In genomic region chr4:168507178-168507577, GRCh38 we compare ENCODE assay signal across 26 cellular contexts.
"Had no signal": no experiment of that assay in that cellular context is flagged by ENCODE, and none has a peak within 500 bp of the region (broad histone marks: within the 10 kb centered on the region; RNA-seq: fewer than 3 reads in every experiment).

No MANE protein-coding gene starts in this region.

- H3K36me3 Mint-ChIP-seq: activated naive CD8-positive, alpha-beta T cell treated with anti-CD3 and anti-CD28 coated beads for 36 hours; brain; memory B cell; natural killer cell; type B pancreatic cell had no signal

- H3K27ac ChIP-seq: adrenal gland, hepatocyte, vagina, VCaP had no signal

- H3K4me3 ChIP-seq: adrenal gland, gastrocnemius medialis, hepatocyte, vagina had no signal

- H3K4me2 ChIP-seq: hepatocyte had no signal

- H3K9me3 Mint-ChIP-seq: brain; effector memory CD8-positive, alpha-beta T cell; memory B cell; natural killer cell; T-helper 2 cell treated with Interferon-gamma antibody and Interleukin-4, amounts not matched to agents 5 μg/mL and 100 μg/mL, for 36 hours; type B pancreatic cell had no signal

- H3K27ac Mint-ChIP-seq: activated naive CD8-positive, alpha-beta T cell treated with anti-CD3 and anti-CD28 coated beads for 36 hours; brain; effector memory CD8-positive, alpha-beta T cell; memory B cell; natural killer cell; T-helper 2 cell treated with Interferon-gamma antibody and Interleukin-4, amounts not matched to agents 5 μg/mL and 100 μg/mL, for 36 hours; type B pancreatic cell had no signal

- DNase-seq: activated CD4-positive, alpha-beta T cell treated with anti-CD3 and anti-CD28 coated beads for 48 hours; activated CD4-positive, alpha-beta T cell treated with anti-CD3 and anti-CD28 coated beads, Interleukin-2, amount 50 U/mL, for 48 hours; activated CD8-positive, alpha-beta memory T cell treated with anti-CD3 and anti-CD28 coated beads for 24 hours; activated effector memory CD4-positive, alpha-beta T cell treated with Interleukin-2 at 50 U/mL for 16 hours; activated naive CD4-positive, alpha-beta T cell treated with Interleukin-2 at 50 U/mL for 16 hours; activated naive CD8-positive, alpha-beta T cell treated with anti-CD3 and anti-CD28 coated beads for 36 hours; cortex of kidney; effector memory CD8-positive, alpha-beta T cell; erythroblast; glutamatergic neuron; islet precursor cell; left cardiac atrium; midbrain; natural killer cell; stimulated activated CD4-positive, alpha-beta T cell treated with anti-CD3 and anti-CD28 coated beads, Interleukin-2, amount 100 ng/mL, for 48 hours; stimulated activated naive CD4-positive, alpha-beta T cell treated with Interleukin-2 at 50 U/mL for 16 hours; T-helper 1 cell had no signal

- H3K9me3 ChIP-seq: adrenal gland, gastrocnemius medialis, vagina had no signal

- H3K27me3 Mint-ChIP-seq: brain, type B pancreatic cell had no signal

- ATAC-seq: effector memory CD8-positive, alpha-beta T cell; natural killer cell had no signal

- H3K4me3 Mint-ChIP-seq: activated naive CD8-positive, alpha-beta T cell treated with anti-CD3 and anti-CD28 coated beads for 36 hours; brain; effector memory CD8-positive, alpha-beta T cell; memory B cell; natural killer cell; T-helper 2 cell treated with Interferon-gamma antibody and Interleukin-4, amounts not matched to agents 5 μg/mL and 100 μg/mL, for 36 hours; type B pancreatic cell had no signal

- H3K36me3 ChIP-seq: adrenal gland, gastrocnemius medialis, vagina had no signal

- H2AFZ ChIP-seq: hepatocyte had no signal

- H3K4me1 ChIP-seq: adrenal gland, vagina had no signal

- H3K27me3 ChIP-seq: adrenal gland, gastrocnemius medialis, hepatocyte, vagina had no signal

- H3K79me2 ChIP-seq: hepatocyte had no signal
